In genomic region chr4:9153571-9154157, GRCh38 we compare ENCODE assay signal across 1 cellular context.
TF ChIP-seq lines count a peak whose summit lies in the region.

No MANE protein-coding gene starts in this region.

TF ChIP-seq in HepG2, 621 proteins besides CTCF, POLR2A, EP300 and RAD21 (continued from another document):
- TF ChIP-seq ZNF431 (CRISPR knock-in tag; IDR thresholded peaks at IDR 0.05; ENCODE audit: borderline replicate concordance, low read depth) (0 out of 2 replicates have a peak, but pooled peaks have one; percentile 35), CEBPB (IDR thresholded peaks at IDR 0.05; ENCODE audit: borderline replicate concordance, low read depth, low read length) (peak; percentile 45; the same call in 1 of the 2 replicates), FOSL2 (CRISPR knock-in tag; IDR thresholded peaks at IDR 0.05) (peak; percentile 18; the same call in 1 of the 2 replicates), ZNF296 (CRISPR knock-in tag; conservative IDR thresholded peaks at IDR 0.05) (0 out of 2 replicates have a peak, but pooled peaks have one; percentile 42), IRX3 (CRISPR knock-in tag; IDR thresholded peaks at IDR 0.05; ENCODE audit: borderline replicate concordance, low read depth) (0 out of 2 replicates have a peak, but pooled peaks have one; percentile 9), ZNF33A (CRISPR knock-in tag; IDR thresholded peaks at IDR 0.05; ENCODE audit: borderline replicate concordance) (0 out of 2 replicates have a peak, but pooled peaks have one; percentile 7), NFKB2 (CRISPR knock-in tag; IDR thresholded peaks at IDR 0.05; ENCODE audit: borderline replicate concordance) (0 out of 2 replicates have a peak, but pooled peaks have one; percentile 1), RXRA (CRISPR knock-in tag; IDR thresholded peaks at IDR 0.05) (0 out of 2 replicates have a peak, but pooled peaks have one; percentile 11), ZNF749 (CRISPR knock-in tag; IDR thresholded peaks at IDR 0.05; ENCODE audit: borderline replicate concordance) (0 out of 2 replicates have a peak, but pooled peaks have one; percentile 38), HMGXB4 (CRISPR knock-in tag; IDR thresholded peaks at IDR 0.05; ENCODE audit: borderline replicate concordance in 1 of 2, low read depth in 1 of 2) (peak in 1 of 2 experiments; percentile 47; a peak in 2 of 4 replicates), ASH2L (IDR thresholded peaks at IDR 0.05; ENCODE audit: insufficient read length, low read depth, low read length) (peak; percentile 2), MYC (CRISPR knock-in tag; IDR thresholded peaks at IDR 0.05; ENCODE audit: borderline replicate concordance) (peak; percentile 58; the same call in 1 of the 2 replicates), KDM5B (CRISPR knock-in tag; IDR thresholded peaks at IDR 0.05; ENCODE audit: borderline replicate concordance) (peak; percentile 13; the same call in 1 of the 2 replicates), ZNF556 (CRISPR knock-in tag; IDR thresholded peaks at IDR 0.05; ENCODE audit: borderline replicate concordance) (0 out of 2 replicates have a peak, but pooled peaks have one; percentile 14), NR0B2 (CRISPR knock-in tag; IDR thresholded peaks at IDR 0.05) (peak; percentile 15; the same call in 1 of the 2 replicates), ZNF253 (CRISPR knock-in tag; IDR thresholded peaks at IDR 0.05; ENCODE audit: borderline replicate concordance) (0 out of 2 replicates have a peak, but pooled peaks have one; percentile 68)
